In the genomic region with DNA sequence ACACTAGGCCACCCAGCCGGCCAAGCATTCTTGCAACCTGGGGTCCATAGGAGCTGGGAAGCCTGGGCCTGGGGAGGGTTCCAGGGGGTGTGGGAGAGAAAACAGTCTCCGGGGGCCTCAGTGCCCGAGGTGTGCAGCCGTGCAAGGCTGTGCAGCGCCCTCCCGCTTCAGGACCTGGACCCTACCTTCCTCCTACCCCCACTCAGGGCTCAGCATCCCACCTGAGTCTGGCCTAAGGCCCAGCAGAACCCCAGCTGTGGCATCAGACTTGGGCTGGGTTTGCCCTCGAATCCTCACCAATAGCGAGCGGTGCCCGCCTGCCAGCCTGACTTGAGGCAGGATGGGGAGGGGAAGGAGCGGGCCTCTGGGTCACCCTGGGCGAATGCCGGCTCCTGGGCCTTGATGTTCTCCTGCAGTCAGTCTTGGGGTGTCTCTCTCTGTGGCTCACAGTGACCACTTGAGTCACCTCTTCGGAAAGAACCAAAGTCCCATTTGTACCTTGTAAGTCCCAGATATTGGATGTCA, we compare ENCODE assay signal across 21 cellular contexts. TPM values are rescaled to one million over a fixed set of nuclear protein-coding genes. Genes with fewer than 3 reads are reported as not detected.
DNase-seq lines count a peak whose midpoint lies in the region; ATAC-seq and TF ChIP-seq lines count a peak whose summit lies in the region.
"Had no signal": no experiment of that assay in that cellular context is flagged by ENCODE, and none has a peak within 500 bp of the region (broad histone marks: within the 10 kb centered on the region; RNA-seq: fewer than 3 reads in every experiment).

No MANE protein-coding gene starts in this region.

- H3K4me1 ChIP-seq in BLaER1 (peaks cover 75% of the 10 kb centered on the region), esophagus muscularis mucosa (peaks cover 85 to 100% (median 98%) of the 10 kb centered on the region in 4 donors), skeletal muscle satellite cell (ENCODE audit: control insufficient read depth, insufficient read depth, low read length) (peaks cover 92% of the 10 kb centered on the region)

- H3K27me3 ChIP-seq in BLaER1 (no peaks in the 10 kb centered on the region), esophagus muscularis mucosa (no peaks in the 10 kb centered on the region), skeletal muscle satellite cell (ENCODE audit: control insufficient read depth, insufficient read depth, low read length) (no peaks in the 10 kb centered on the region)
- H3K27me3 ChIP-seq: pancreas had no signal

- no CpG with 5 or more reads among the region's 14 CpGs for WGBS in esophagus muscularis mucosa

- no peak for TF ChIP-seq EP300 in esophagus muscularis mucosa (IDR thresholded peaks at IDR 0.05)

- in situ Hi-C loops in ACHN (cut with HindIII; ENCODE audit: low pct_ligation_motif_present, low pct_unique_long_range_greater_than_20kb, low sequenced_read_pairs) = no loop called here

- H3K4me2 ChIP-seq in BLaER1 = peak overlapping the region; percentile 77
- peak overlapping the region; percentile 10 for H3K4me2 ChIP-seq in skeletal muscle satellite cell (ENCODE audit: low read length)

- H3K4me3 ChIP-seq in BLaER1 (no peak overlapping the region), esophagus muscularis mucosa (no peak overlapping the region), skeletal muscle satellite cell (ENCODE audit: low read length) (no peak overlapping the region)
- H3K4me3 ChIP-seq: pancreas had no signal

- intact Hi-C loops in esophagus muscularis mucosa (cut with DNase I) = no loop called here

- no peak for TF ChIP-seq POLR2A in esophagus muscularis mucosa (IDR thresholded peaks at IDR 0.05; ENCODE audit: low read depth)

- no peak for TF ChIP-seq CTCF in esophagus muscularis mucosa (IDR thresholded peaks at IDR 0.05)

- H4K20me1 ChIP-seq in BLaER1 = peaks cover 92% of the 10 kb centered on the region

- 0 out of 3 replicates have a peak, but pooled peaks have one; percentile 0 for ATAC-seq in SK-N-SH treated with all-trans-retinoic acid at 6 μM for 48 hours
- ATAC-seq: activated CD8-positive, alpha-beta memory T cell treated with anti-CD3 and anti-CD28 coated beads, Interleukin-2, amount 10 ng/mL, durations not matched to agents 7 days and 5 days; CD8-positive, alpha-beta T cell; pancreas; stimulated activated naive CD8-positive, alpha-beta T cell treated with anti-CD3 and anti-CD28 coated beads, Interleukin-15, amount 100 ng/mL, for 72 hours had no signal

- H3K27ac ChIP-seq in BLaER1 (no peak overlapping the region), esophagus muscularis mucosa (replicated peaks in 1 of 4) (peak overlapping the region; percentile 30 to 63 (median 46))

- H3K36me3 ChIP-seq in BLaER1 (peaks cover 39% of the 10 kb centered on the region; the same call in 1 of the 2 replicates), esophagus muscularis mucosa (peaks cover 21 to 75% (median 66%) of the 10 kb centered on the region in 4 donors), skeletal muscle satellite cell (ENCODE audit: insufficient read depth, low read length) (peaks cover 88% of the 10 kb centered on the region)

- DNase-seq in esophagus muscularis mucosa (ENCODE audit: extremely low spot score) (no peak), globus pallidus (ENCODE audit: low spot score) (no peak), ACHN (no peak), ecto neural progenitor cell (ENCODE audit: low spot score) (no peak), foreskin melanocyte (no peak)
- DNase-seq: activated CD4-positive, alpha-beta T cell treated with anti-CD3 and anti-CD28 coated beads for 48 hours; activated CD8-positive, alpha-beta memory T cell treated with anti-CD3 and anti-CD28 coated beads, Interleukin-2, amount 10 ng/mL, durations not matched to agents 7 days and 5 days; activated naive CD8-positive, alpha-beta T cell treated with anti-CD3 and anti-CD28 coated beads, Interleukin-2, amount 10 ng/mL, durations not matched to agents 7 days and 5 days; CD8-positive, alpha-beta T cell; DMS79 treated with DMSO at 0.1 percent for 48 hours; KG1; naive B cell; NCI-H1930; NCI-H446 treated with DMSO at 0.1 percent for 48 hours; RPMI8226; stimulated activated naive CD8-positive, alpha-beta T cell treated with anti-CD3 and anti-CD28 coated beads, Interleukin-15, amount 100 ng/mL, for 72 hours; SW 1271 had no signal

- H3K9me3 ChIP-seq in BLaER1 (no peaks in the 10 kb centered on the region), esophagus muscularis mucosa (no peaks in the 10 kb centered on the region), skeletal muscle satellite cell (replicated peaks; ENCODE audit: low read length) (no peaks in the 10 kb centered on the region)
- H3K9me3 ChIP-seq: pancreas had no signal

- H3K9ac ChIP-seq in BLaER1 = no peak overlapping the region
- peak overlapping the region; percentile 50 for H3K9ac ChIP-seq in skeletal muscle satellite cell (ENCODE audit: low read depth, low read length)

TF ChIP-seq in SK-N-SH treated with all-trans-retinoic acid at 6 μM for 48 hours, 23 proteins besides CTCF, POLR2A, EP300 and RAD21:
- TF ChIP-seq SNAI2 (CRISPR knock-in tag; IDR thresholded peaks at IDR 0.05) (no peak), ZNF70 (CRISPR knock-in tag; IDR thresholded peaks at IDR 0.05) (no peak), ZFP3 (CRISPR knock-in tag; IDR thresholded peaks at IDR 0.05) (no peak)
TF ChIP-seq in SK-N-SH treated with all-trans-retinoic acid at 6 μM for 48 hours: peak in this region for 0.

RNA-seq across cellular contexts. Expression of a gene that starts 53.6 kb away (rescaled TPM):
- total RNA-seq in esophagus muscularis mucosa = 10 to 100 TPM; 17.0 to 50.9 (median 26.8) TPM
- 9.0 and 14.2 TPM in 2 replicates for total RNA-seq in skeletal muscle satellite cell (2012; rRNA removed)
